ENCODE assay signal across 6 cellular contexts in genomic region chr6:169702640-169703246, GRCh38. TPM values are rescaled to one million over a fixed set of nuclear protein-coding genes. Genes with fewer than 3 reads are reported as not detected.
DNase-seq lines count a peak whose midpoint lies in the region; ATAC-seq and TF ChIP-seq lines count a peak whose summit lies in the region.

No MANE protein-coding gene starts in this region.

- peak overlapping the region; percentile 92 for H3K4me3 ChIP-seq in WI38 (ENCODE audit: low read depth, low read length)

- DNase-seq in glomerular visceral epithelial cell (ENCODE audit: extremely low spot score) (peak; percentile 49), occipital lobe (lab: John Stamatoyannopoulos, UW) (no peak)
- DNase-seq in stimulated activated CD8-positive, alpha-beta memory T cell treated with anti-CD3 and anti-CD28 coated beads, Interleukin-4, amount 100 ng/mL, for 24 hours (ENCODE audit: low read depth) = peak; percentile 22

- no peak for TF ChIP-seq CTCF in WI38 (IDR thresholded peaks at IDR 0.05; ENCODE audit: low read depth, low read length)

- peak; percentile 15 for ATAC-seq in GM18505 (IDR thresholded peaks at IDR 0.05; ENCODE audit: unreplicated experiment)
- peak; percentile 16 for ATAC-seq in HG03025 (IDR thresholded peaks at IDR 0.05; ENCODE audit: low FRiP score, unreplicated experiment)

- TF ChIP-seq POLR2A in GM18505 (IDR thresholded peaks at IDR 0.05; ENCODE audit: borderline replicate concordance, extremely low read depth, insufficient read depth, insufficient read length) = peak; percentile 26

RNA-seq across cellular contexts. Expression of gene C6orf120, which starts 0.8 kb away (rescaled TPM):
- total RNA-seq in occipital lobe = 24.3 TPM

RNA-seq across cellular contexts. Expression of gene WDR27, which starts 0.9 kb away (rescaled TPM):
- total RNA-seq in occipital lobe = 31.5 TPM

RNA-seq across cellular contexts. Expression of gene PHF10, which starts 21.6 kb away (rescaled TPM):
- 29.5 TPM for total RNA-seq in occipital lobe

RNA-seq across cellular contexts. Expression of gene DYNLT2, which starts 48.6 kb away (rescaled TPM):
- total RNA-seq in occipital lobe = 2.8 TPM

RNA-seq across cellular contexts. Expression of gene ERMARD, which starts 48.7 kb away (rescaled TPM):
- total RNA-seq in occipital lobe = 25.3 TPM
